21 cellular contexts compared by ENCODE assay signal in genomic region chr11:11284481-11284880, GRCh38.
"Had no signal": no experiment of that assay in that cellular context is flagged by ENCODE, and none has a peak within 500 bp of the region (broad histone marks: within the 10 kb centered on the region; RNA-seq: fewer than 3 reads in every experiment).

No MANE protein-coding gene starts in this region.

- H3K27me3 ChIP-seq: esophagus squamous epithelium, gastroesophageal sphincter, neural progenitor cell, ovary, stomach, transverse colon had no signal

- H3K9me3 ChIP-seq: esophagus squamous epithelium, gastroesophageal sphincter, mucosa of descending colon, ovary, stomach, thoracic aorta, transverse colon had no signal

- H3K9ac ChIP-seq: neural progenitor cell had no signal

- H3K36me3 ChIP-seq: esophagus squamous epithelium, neural progenitor cell, ovary, stomach, thoracic aorta, transverse colon had no signal

- DNase-seq: effector memory CD4-positive, alpha-beta T cell; esophagus squamous epithelium; foreskin fibroblast; glutamatergic neuron; islet precursor cell; left cardiac atrium; mucosa of descending colon; natural killer cell; nucleus accumbens; ovary; stimulated activated CD4-positive, alpha-beta T cell treated with anti-CD3 and anti-CD28 coated beads, Interleukin-2, amount 100 ng/mL, for 24 hours; stimulated activated naive CD4-positive, alpha-beta T cell; stomach; substantia nigra; transverse colon had no signal

- ATAC-seq: gastroesophageal sphincter, left cardiac atrium, mucosa of descending colon, natural killer cell, sciatic nerve had no signal

- H3K4me3 ChIP-seq: esophagus squamous epithelium, gastroesophageal sphincter, mucosa of descending colon, neural progenitor cell, ovary, skin epidermis, stomach, thoracic aorta, transverse colon had no signal

- H3K27ac ChIP-seq: epithelial cell of prostate, neural progenitor cell, ovary, skin epidermis, stomach, thoracic aorta, transverse colon had no signal
